ENCODE assay signal across 7 cellular contexts in the genomic region with DNA sequence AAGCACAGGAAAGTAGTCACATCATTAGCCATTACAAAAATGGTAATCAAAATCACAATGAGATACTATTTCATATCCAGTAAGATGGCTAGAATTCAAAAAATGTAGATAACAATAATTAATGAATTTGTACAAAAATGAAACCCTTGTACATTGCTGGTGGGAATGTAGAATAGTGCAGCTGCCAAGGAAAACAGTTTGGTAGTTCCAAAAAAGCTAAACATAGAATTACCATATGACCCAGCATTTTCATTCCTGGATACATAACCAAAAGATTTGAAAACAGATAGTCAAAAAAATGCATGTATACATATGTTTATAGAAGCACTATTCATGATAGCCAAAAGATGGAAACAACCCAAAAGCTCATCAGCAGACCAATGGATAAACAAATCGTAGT.
"Had no signal": no experiment of that assay in that cellular context is flagged by ENCODE, and none has a peak within 500 bp of the region (broad histone marks: within the 10 kb centered on the region; RNA-seq: fewer than 3 reads in every experiment).

No MANE protein-coding gene starts in this region.

- H3K9me3 Mint-ChIP-seq: GM23338, H9 had no signal

- DNase-seq: H9, HCEC 1CT, IMR-90 had no signal

- H3K4me2 ChIP-seq: GM23338 had no signal

- FAIRE-seq: H1, H54, HTR-8/SVneo had no signal

- H3K4me3 ChIP-seq: GM23338 had no signal

- H3K27ac Mint-ChIP-seq: GM23338, H9 had no signal

- H3K4me1 Mint-ChIP-seq: GM23338, H9 had no signal

- H3K4me3 Mint-ChIP-seq: GM23338, H9 had no signal

- H2AFZ ChIP-seq: GM23338 had no signal

- ATAC-seq: GM23338 had no signal
